Comparison of ENCODE assay signal across 4 cellular contexts in genomic region chr16:89259901-89260300, GRCh38. TPM values are rescaled to one million over a fixed set of nuclear protein-coding genes. Genes with fewer than 3 reads are reported as not detected.
"Had no signal": no experiment of that assay in that cellular context is flagged by ENCODE, and none has a peak within 500 bp of the region (broad histone marks: within the 10 kb centered on the region; RNA-seq: fewer than 3 reads in every experiment).

No MANE protein-coding gene starts in this region.

RNA-seq across cellular contexts. Expression of gene SLC22A31, which starts 59.6 kb away (rescaled TPM):
- total RNA-seq: activated naive CD8-positive, alpha-beta T cell treated with anti-CD3 and anti-CD28 coated beads for 36 hours; ascending aorta; breast epithelium; cardiac septum had no signal
